23 cellular contexts compared by ENCODE assay signal in genomic region chr3:41331023-41331422, GRCh38.
DNase-seq lines count a peak whose midpoint lies in the region; ATAC-seq, FAIRE-seq and TF ChIP-seq lines count a peak whose summit lies in the region.
"Had no signal": no experiment of that assay in that cellular context is flagged by ENCODE, and none has a peak within 500 bp of the region (broad histone marks: within the 10 kb centered on the region; RNA-seq: fewer than 3 reads in every experiment).

No MANE protein-coding gene starts in this region.

- H3K4me3 ChIP-seq in ACC112 (ENCODE audit: low read depth, low read length) (no peak overlapping the region), astrocyte (ENCODE audit: insufficient read depth, low read depth, low read length) (no peak overlapping the region), mesodermal cell (ENCODE audit: extremely low read depth, insufficient read depth, low read length, poor library complexity, severe bottlenecking) (no peak overlapping the region), WERI-Rb-1 (ENCODE audit: low read depth, low read length) (no peak overlapping the region)
- H3K4me3 ChIP-seq: A549, HAP-1, PC-9 had no signal

- DNase-seq in HFFc6 (no peak), astrocyte (ENCODE audit: low read depth) (no peak), WERI-Rb-1 (no peak), GM19240 (ENCODE audit: insufficient read length, low spot score) (no peak), D721Med (ENCODE audit: insufficient read length, low spot score) (no peak)
- DNase-seq in CD4-positive, alpha-beta T cell = no peak
- DNase-seq: BE2C, GDM1, NCI-H1092 treated with DMSO at 0.1 percent for 48 hours, NCI-H146, NCI-H2029, NCI-H2227 treated with DMSO at 0.1 percent for 48 hours, NCI-H510A, NCI-H748 treated with DMSO at 0.1 percent for 48 hours, PC-9, RPMI8226, SHP77 treated with DMSO at 0.1 percent for 48 hours had no signal

- H3K4me1 Mint-ChIP-seq in HFFc6 (ENCODE audit: low read depth) (peaks cover 51% of the 10 kb centered on the region), astrocyte (ENCODE audit: low read depth, unreplicated experiment) (peaks cover 36% of the 10 kb centered on the region)
- no peaks in the 10 kb centered on the region for H3K4me1 Mint-ChIP-seq in CD4-positive, alpha-beta T cell (ENCODE audit: low read depth)

- H3K4me3 Mint-ChIP-seq in HFFc6 (no peak overlapping the region; the same call in 1 of the 2 replicates), astrocyte (ENCODE audit: unreplicated experiment) (no peak overlapping the region)
- no peak overlapping the region for H3K4me3 Mint-ChIP-seq in CD4-positive, alpha-beta T cell

- H3K4me1 ChIP-seq in ACC112 (ENCODE audit: control insufficient read depth, insufficient read depth, low read length, unreplicated experiment) = peaks cover 42% of the 10 kb centered on the region
- peaks cover 24% of the 10 kb centered on the region for H3K4me1 ChIP-seq in astrocyte (ENCODE audit: insufficient read depth, low read length)
- H3K4me1 ChIP-seq in mesodermal cell (ENCODE audit: control insufficient read depth, insufficient read depth, low read length, poor library complexity, severe bottlenecking) = peaks cover 18% of the 10 kb centered on the region
- H3K4me1 ChIP-seq: BE2C had no signal

- no peak for TF ChIP-seq CTCF in HFFc6 (IDR thresholded peaks at IDR 0.05)
- no peak for TF ChIP-seq CTCF in astrocyte (IDR thresholded peaks at IDR 0.05; ENCODE audit: insufficient read depth, low read depth, low read length)
- TF ChIP-seq CTCF in WERI-Rb-1 (IDR thresholded peaks at IDR 0.05; ENCODE audit: low read depth, low read length) = no peak
- no peak for TF ChIP-seq CTCF in D721Med (IDR thresholded peaks at IDR 0.05; ENCODE audit: insufficient read depth, missing control alignments)
- TF ChIP-seq CTCF in CD4-positive, alpha-beta T cell (IDR thresholded peaks at IDR 0.05) = no peak

- H4K20me1 ChIP-seq in astrocyte (ENCODE audit: insufficient read depth, low read length) = no peaks in the 10 kb centered on the region

- CTCF ChIA-PET in CD4-positive, alpha-beta T cell (lab: Charles Lee) = no interaction called here

- H3K9me3 ChIP-seq in astrocyte (ENCODE audit: insufficient read depth, low read depth, low read length) (no peaks in the 10 kb centered on the region), mesodermal cell (ENCODE audit: control insufficient read depth, low read length) (no peaks in the 10 kb centered on the region), WERI-Rb-1 (ENCODE audit: severe bottlenecking) (no peaks in the 10 kb centered on the region)
- H3K9me3 ChIP-seq in CD4-positive, alpha-beta T cell (ENCODE audit: control insufficient read depth, low read length) = no peaks in the 10 kb centered on the region
- H3K9me3 ChIP-seq: A549, BE2C, HAP-1 had no signal

- 0 out of 2 replicates have a peak overlapping the region, but pooled peaks have one; percentile 70 for H3K27ac Mint-ChIP-seq in HFFc6
- H3K27ac Mint-ChIP-seq in astrocyte (ENCODE audit: unreplicated experiment) = no peak overlapping the region
- H3K27ac Mint-ChIP-seq in CD4-positive, alpha-beta T cell = no peak overlapping the region

- H3K36me3 Mint-ChIP-seq in HFFc6 (ENCODE audit: low read depth) (no peaks in the 10 kb centered on the region), astrocyte (ENCODE audit: low read depth, unreplicated experiment) (no peaks in the 10 kb centered on the region)
- no peaks in the 10 kb centered on the region for H3K36me3 Mint-ChIP-seq in CD4-positive, alpha-beta T cell (ENCODE audit: low read depth)

- POLR2A ChIA-PET in CD4-positive, alpha-beta T cell (lab: Charles Lee) = no interaction called here

- ATAC-seq in CD4-positive, alpha-beta T cell (ENCODE audit: poor library complexity) = no peak
- ATAC-seq: A549 had no signal

- peak overlapping the region; percentile 24 for H3K4me2 ChIP-seq in astrocyte (ENCODE audit: low read length)
- H3K4me2 ChIP-seq: A549, KMS-11, PC-9 had no signal

- no peaks in the 10 kb centered on the region for H3K9me3 Mint-ChIP-seq in HFFc6
- no peaks in the 10 kb centered on the region for H3K9me3 Mint-ChIP-seq in astrocyte (ENCODE audit: unreplicated experiment)
- H3K9me3 Mint-ChIP-seq in CD4-positive, alpha-beta T cell = no peaks in the 10 kb centered on the region

- H3K27me3 Mint-ChIP-seq in HFFc6 (ENCODE audit: insufficient read depth) = peaks cover 2% of the 10 kb centered on the region; the same call in 1 of the 2 replicates
- H3K27me3 Mint-ChIP-seq in astrocyte (ENCODE audit: low read depth, unreplicated experiment) = no peaks in the 10 kb centered on the region
- H3K27me3 Mint-ChIP-seq in CD4-positive, alpha-beta T cell = no peaks in the 10 kb centered on the region

- H2AFZ ChIP-seq in ACC112 (ENCODE audit: low read length, unreplicated experiment) = peak overlapping the region; percentile 36
- no peak overlapping the region for H2AFZ ChIP-seq in astrocyte (ENCODE audit: low read depth, low read length)
- H2AFZ ChIP-seq: PC-9 had no signal

- no peak overlapping the region for H3K9ac ChIP-seq in astrocyte (ENCODE audit: low read length)
- H3K9ac ChIP-seq: KMS-11 had no signal

- H3K27me3 ChIP-seq in ACC112 (ENCODE audit: insufficient read depth, low read length) = no peaks in the 10 kb centered on the region
- no peaks in the 10 kb centered on the region for H3K27me3 ChIP-seq in astrocyte (ENCODE audit: insufficient read depth, low read length)
- H3K27me3 ChIP-seq in WERI-Rb-1 (ENCODE audit: insufficient read depth, low read depth, severe bottlenecking) = no peaks in the 10 kb centered on the region
- no peaks in the 10 kb centered on the region for H3K27me3 ChIP-seq in CD4-positive, alpha-beta T cell (ENCODE audit: control insufficient read depth, insufficient read depth, low read length)
- H3K27me3 ChIP-seq: BE2C had no signal

- WGBS in mesodermal cell (ENCODE audit: insufficient coverage in 2 of 2), 2 experiments = 93 to 100% methylated on average over 2 to 3 of the region's 3 CpGs

- FAIRE-seq in astrocyte (lab: Jason Lieb, UNC) (no peak), D721Med (lab: Jason Lieb, UNC) (no peak)
- FAIRE-seq: A549 had no signal

- H3K36me3 ChIP-seq in ACC112 (ENCODE audit: insufficient read depth, low read length) (no peaks in the 10 kb centered on the region), astrocyte (ENCODE audit: insufficient read depth, low read length) (no peaks in the 10 kb centered on the region), mesodermal cell (ENCODE audit: control insufficient read depth, insufficient read depth, low read length) (no peaks in the 10 kb centered on the region), WERI-Rb-1 (no peaks in the 10 kb centered on the region)
- H3K36me3 ChIP-seq: BE2C, HAP-1 had no signal

- H3K79me2 ChIP-seq in ACC112 (ENCODE audit: control insufficient read depth, insufficient read depth, low read length, unreplicated experiment) (no peaks in the 10 kb centered on the region), astrocyte (ENCODE audit: insufficient read depth, low read length) (no peaks in the 10 kb centered on the region)

- peak overlapping the region; percentile 76 for H3K27ac ChIP-seq in ACC112 (ENCODE audit: low read depth, low read length)
- H3K27ac ChIP-seq in astrocyte (ENCODE audit: low read depth, low read length) = peak overlapping the region; percentile 38
- H3K27ac ChIP-seq in mesodermal cell (ENCODE audit: low read depth, low read length, severe bottlenecking) = peak overlapping the region; percentile 6
- H3K27ac ChIP-seq in WERI-Rb-1 = no peak overlapping the region
- H3K27ac ChIP-seq in CD4-positive, alpha-beta T cell (ENCODE audit: low read depth, low read length) = no peak overlapping the region
- H3K27ac ChIP-seq: A549, HL-60, KMS-11, PC-9 had no signal

- intact Hi-C loops in CD4-positive, alpha-beta T cell (cut with DNase I, micrococcal nuclease) = no loop called here

Comparison
In these comparisons a context has a peak if more than half of its experiments do, and no peak if none do; other contexts are left out.
1. H3K27ac ChIP-seq: peak in ACC112 (single experiment), astrocyte (single experiment) and mesodermal cell (single experiment); none in WERI-Rb-1 (single experiment) and CD4-positive, alpha-beta T cell (single experiment).